In genomic region chr12:3073438-3074255, GRCh38 we compare ENCODE assay signal across 8 cellular contexts. TPM values are rescaled to one million over a fixed set of nuclear protein-coding genes. Genes with fewer than 3 reads are reported as not detected.
DNase-seq lines count a peak whose midpoint lies in the region; ATAC-seq lines count a peak whose summit lies in the region.

No MANE protein-coding gene starts in this region.

- no peak overlapping the region for H3K4me3 Mint-ChIP-seq in activated CD4-positive, alpha-beta memory T cell treated with anti-CD3 and anti-CD28 coated beads, Interleukin-2, amount 10 ng/mL, durations not matched to agents 7 days and 5 days

- H3K27me3 Mint-ChIP-seq in activated CD4-positive, alpha-beta memory T cell treated with anti-CD3 and anti-CD28 coated beads, Interleukin-2, amount 10 ng/mL, durations not matched to agents 7 days and 5 days: peaks cover 28% of the 10 kb centered on the region

- DNase-seq in DMS79 (lab: John Stamatoyannopoulos, UW) (peak; percentile 49), NCI-H748 treated with DMSO at 0.1 percent for 48 hours (lab: John Stamatoyannopoulos, UW) (peak; percentile 48), ecto neural progenitor cell (ENCODE audit: low spot score) (peak; percentile 94), lung microvascular endothelial cell (ENCODE audit: low read depth in 2 of 2) (peak; percentile 92 to 93)
- DNase-seq in activated CD4-positive, alpha-beta memory T cell treated with anti-CD3 and anti-CD28 coated beads, Interleukin-2, amount 10 ng/mL, durations not matched to agents 7 days and 5 days: peak; percentile 85
- DNase-seq in stimulated activated CD8-positive, alpha-beta memory T cell treated with anti-CD3 and anti-CD28 coated beads, Interleukin-12 subunit alpha, Interleukin-12 subunit beta, amount 100 ng/mL, for 4 hours (ENCODE audit: low read depth): peak; percentile 66

- H3K36me3 Mint-ChIP-seq in activated CD4-positive, alpha-beta memory T cell treated with anti-CD3 and anti-CD28 coated beads, Interleukin-2, amount 10 ng/mL, durations not matched to agents 7 days and 5 days (ENCODE audit: low read depth): no peaks in the 10 kb centered on the region

- H3K27ac Mint-ChIP-seq in activated CD4-positive, alpha-beta memory T cell treated with anti-CD3 and anti-CD28 coated beads, Interleukin-2, amount 10 ng/mL, durations not matched to agents 7 days and 5 days: no peak overlapping the region

- no peaks in the 10 kb centered on the region for H3K9me3 Mint-ChIP-seq in activated CD4-positive, alpha-beta memory T cell treated with anti-CD3 and anti-CD28 coated beads, Interleukin-2, amount 10 ng/mL, durations not matched to agents 7 days and 5 days

- H3K4me1 Mint-ChIP-seq in activated CD4-positive, alpha-beta memory T cell treated with anti-CD3 and anti-CD28 coated beads, Interleukin-2, amount 10 ng/mL, durations not matched to agents 7 days and 5 days: peaks cover 5% of the 10 kb centered on the region

- POLR2A ChIA-PET in activated CD4-positive, alpha-beta memory T cell treated with anti-CD3 and anti-CD28 coated beads, Interleukin-2, amount 10 ng/mL, durations not matched to agents 7 days and 5 days (lab: Charles Lee): no interaction called here

- CTCF ChIA-PET in activated CD4-positive, alpha-beta memory T cell treated with anti-CD3 and anti-CD28 coated beads, Interleukin-2, amount 10 ng/mL, durations not matched to agents 7 days and 5 days (lab: Charles Lee): interaction anchor here (0.7 to 2.9 kb wide), 18 partner anchors 8 to 202 kb away, joined by 3 to 29 read pairs (median 3); no protein-coding TSS in a partner anchor

- peak; percentile 41 for ATAC-seq in HG03108 (IDR thresholded peaks at IDR 0.05; ENCODE audit: unreplicated experiment)
- no peak for ATAC-seq in GM21529 (IDR thresholded peaks at IDR 0.05; ENCODE audit: unreplicated experiment)

RNA-seq across cellular contexts. Expression of gene TSPAN9, which starts 3.5 kb away (rescaled TPM):
- under 1 TPM; 0.18 to 0.28 TPM for total RNA-seq in activated CD4-positive, alpha-beta memory T cell treated with anti-CD3 and anti-CD28 coated beads, Interleukin-2, amount 10 ng/mL, durations not matched to agents 7 days and 5 days
- 74.1 and 83.7 TPM in 2 replicates for total RNA-seq in lung microvascular endothelial cell

Comparison
In these comparisons a context has a peak if more than half of its experiments do, and no peak if none do; other contexts are left out.
1. RNA of gene TSPAN9, which starts 3.5 kb away (total RNA-seq): 74.1 to 83.7 TPM in lung microvascular endothelial cell; 0.18 to 0.28 TPM in activated CD4-positive, alpha-beta memory T cell treated with anti-CD3 and anti-CD28 coated beads, Interleukin-2, amount 10 ng/mL, durations not matched to agents 7 days and 5 days; every median in the first group is over 10 times any median in the second.
2. Peak in every context shown above with its lines, with median percentiles within 50 percentile points of each other: DNase-seq.